Comparison of ENCODE assay signal across 36 cellular contexts in the genomic region with DNA sequence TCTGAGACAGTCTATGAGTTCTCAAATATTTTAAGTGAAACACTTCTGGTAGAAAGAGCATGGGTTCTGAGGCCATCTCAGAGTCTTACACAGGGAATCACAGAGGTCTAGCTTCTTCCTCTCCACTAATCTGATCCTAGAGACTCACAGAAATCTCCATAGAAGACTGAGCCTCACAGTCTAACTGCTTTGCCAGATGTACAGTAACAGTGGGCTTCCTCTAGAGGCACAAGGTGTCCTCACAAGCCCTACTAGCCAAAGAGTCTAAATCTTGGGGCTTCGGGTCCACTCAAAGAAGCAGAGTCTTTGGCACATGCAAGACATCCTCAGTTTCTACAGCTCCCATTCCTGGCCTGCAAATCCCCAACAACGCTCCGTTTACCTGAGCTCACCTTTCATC. TPM values are rescaled to one million over a fixed set of nuclear protein-coding genes. Genes with fewer than 3 reads are reported as not detected.
"Had no signal": no experiment of that assay in that cellular context is flagged by ENCODE, and none has a peak within 500 bp of the region (broad histone marks: within the 10 kb centered on the region; RNA-seq: fewer than 3 reads in every experiment).

No MANE protein-coding gene starts in this region.

- H3K4me1 ChIP-seq: adrenal gland, breast epithelium, esophagus muscularis mucosa, left ventricle myocardium inferior, parathyroid adenoma, right atrium auricular region, tibial nerve had no signal

- H3K27ac ChIP-seq: adrenal gland, breast epithelium, esophagus muscularis mucosa, left ventricle myocardium inferior, parathyroid adenoma, right atrium auricular region, tibial nerve, VCaP had no signal

- DNase-seq: activated CD4-positive, alpha-beta T cell treated with anti-CD3 and anti-CD28 coated beads for 48 hours; activated CD4-positive, alpha-beta T cell treated with anti-CD3 and anti-CD28 coated beads, Interleukin-2, amount 50 U/mL, for 48 hours; activated CD8-positive, alpha-beta memory T cell treated with anti-CD3 and anti-CD28 coated beads for 24 hours; activated effector memory CD4-positive, alpha-beta T cell treated with Interleukin-2 at 50 U/mL for 16 hours; activated naive CD4-positive, alpha-beta T cell treated with Interleukin-2 at 50 U/mL for 16 hours; adrenal gland; aorta; central memory CD4-positive, alpha-beta T cell; dermis blood vessel endothelial cell; effector CD4-positive, alpha-beta T cell; foreskin melanocyte; glutamatergic neuron; islet precursor cell; left ventricle myocardium inferior; mucosa of descending colon; nephron progenitor cell; stimulated activated CD4-positive, alpha-beta T cell treated with anti-CD3 and anti-CD28 coated beads, Interleukin-2, amount 100 ng/mL, for 48 hours; stimulated activated naive CD4-positive, alpha-beta T cell treated with Interleukin-2 at 50 U/mL for 16 hours; T-helper 9 cell had no signal

- H3K36me3 ChIP-seq: adrenal gland, breast epithelium, esophagus muscularis mucosa, left ventricle myocardium inferior, right atrium auricular region, tibial nerve had no signal

- FAIRE-seq: colon, TTC549 had no signal

- H3K9ac ChIP-seq: parathyroid adenoma had no signal

- H2AFZ ChIP-seq: parathyroid adenoma had no signal

- H3K4me3 ChIP-seq: adrenal gland, breast epithelium, esophagus muscularis mucosa, left ventricle myocardium inferior, mucosa of descending colon, right atrium auricular region, tibial nerve had no signal

- H3K79me2 ChIP-seq: parathyroid adenoma had no signal

- H3K9me3 ChIP-seq: adrenal gland, breast epithelium, esophagus muscularis mucosa, left ventricle myocardium inferior, mucosa of descending colon, right atrium auricular region, tibial nerve had no signal

- H3K27me3 ChIP-seq: adrenal gland, breast epithelium, right atrium auricular region, tibial nerve had no signal

- ATAC-seq: activated CD4-positive, CD25-positive, alpha-beta regulatory T cell treated with anti-CD3 and anti-CD28 coated beads, Interleukin-2, amount 50 U/mL, for 24 hours; mucosa of descending colon had no signal

RNA-seq across cellular contexts. Expression of gene OR6J1, which starts 14.1 kb away (rescaled TPM):
- total RNA-seq: adrenal gland; aorta; breast epithelium; dermis blood vessel endothelial cell; esophagus muscularis mucosa; left ventricle myocardium inferior; lung microvascular endothelial cell; mesenteric fat pad; mucosa of descending colon; myocyte; pulmonary artery endothelial cell; right atrium auricular region; skeletal muscle tissue; T-helper 1 cell treated with Interleukin-12 subunit alpha and Interleukin-12 subunit beta and Interleukin-4 antibody, amounts not matched to agents 30 ng/mL and 1 ng/mL, for 36 hours; temporal lobe; tibial nerve; ureter had no signal
- polyA plus RNA-seq: adrenal gland, aorta had no signal
